In the genomic region with DNA sequence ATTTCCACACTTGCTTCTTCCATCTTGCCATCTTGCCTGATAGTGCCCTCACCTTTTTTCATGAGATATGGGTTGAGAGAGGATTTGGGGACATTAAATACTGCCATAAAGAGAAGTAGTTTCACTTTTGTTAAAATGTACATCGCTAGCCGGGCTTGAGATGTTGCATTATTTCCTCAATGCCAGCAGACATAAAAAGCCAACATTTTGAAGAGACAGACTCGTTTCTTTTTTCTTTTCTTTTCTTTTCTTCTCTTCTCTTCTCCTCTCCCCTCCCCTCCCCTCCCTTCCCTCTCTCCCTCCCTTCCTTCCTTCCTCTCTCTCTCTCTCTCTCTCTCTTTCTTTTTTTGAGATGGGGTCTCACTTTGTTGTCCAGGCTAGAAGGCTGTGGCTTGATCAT, we compare ENCODE assay signal across 30 cellular contexts. TPM values are rescaled to one million over a fixed set of nuclear protein-coding genes. Genes with fewer than 3 reads are reported as not detected.
"Had no signal": no experiment of that assay in that cellular context is flagged by ENCODE, and none has a peak within 500 bp of the region (broad histone marks: within the 10 kb centered on the region; RNA-seq: fewer than 3 reads in every experiment).

No MANE protein-coding gene starts in this region.

- H3K9me3 ChIP-seq: ovary, suprapubic skin, testis, tibial artery, upper lobe of right lung, uterus had no signal

- H3K27ac ChIP-seq: neural progenitor cell, ovary, parathyroid adenoma, psoas muscle, skin epidermis, spleen, suprapubic skin, testis, tibial artery, transverse colon, upper lobe of right lung, uterus had no signal

- ATAC-seq: naive thymus-derived CD4-positive, alpha-beta T cell; natural killer cell; psoas muscle; right cardiac atrium; sciatic nerve; stimulated activated memory B cell treated with anti-CD40 and anti-IgM and Interleukin-4, amounts not matched to agents 10 μg/mL and 1 μg/mL and 100 μg/mL, for 72 hours; stimulated activated naive CD8-positive, alpha-beta T cell treated with anti-CD3 and anti-CD28 coated beads, Interleukin-15, amount 100 ng/mL, for 72 hours; stimulated activated naive CD8-positive, alpha-beta T cell treated with anti-CD3 and anti-CD28 coated beads, Interleukin-15, Interleukin-2, amounts not matched to agents 100 U/mL and 50 U/mL, for 24 hours; upper lobe of right lung had no signal

- H3K79me2 ChIP-seq: parathyroid adenoma had no signal

- H2AFZ ChIP-seq: neural progenitor cell, parathyroid adenoma had no signal

- H3K4me2 ChIP-seq: neural progenitor cell, smooth muscle cell had no signal

- DNase-seq: naive thymus-derived CD4-positive, alpha-beta T cell; natural killer cell; occipital lobe; ovary; posterior cingulate gyrus; psoas muscle; right cardiac atrium; spleen; stimulated activated CD4-positive, alpha-beta T cell treated with anti-CD3 and anti-CD28 coated beads, Interleukin-12 subunit alpha, Interleukin-12 subunit beta, amount 100 ng/mL, for 4 hours; stimulated activated CD4-positive, alpha-beta T cell treated with anti-CD3 and anti-CD28 coated beads, Interleukin-1b, Interleukin-23, amount 100 ng/mL, for 48 hours; stimulated activated CD4-positive, alpha-beta T cell treated with anti-CD3 and anti-CD28 coated beads, Interleukin-4, amount 100 ng/mL, for 1 hour; stimulated activated CD4-positive, alpha-beta T cell treated with anti-CD3 and anti-CD28 coated beads, Interleukin-4, amount 100 ng/mL, for 4 hours; stimulated activated CD8-positive, alpha-beta memory T cell treated with anti-CD3 and anti-CD28 coated beads, Interleukin-4, amount 100 ng/mL, for 48 hours; stimulated activated naive CD4-positive, alpha-beta T cell; stimulated activated naive CD8-positive, alpha-beta T cell treated with anti-CD3 and anti-CD28 coated beads, Interleukin-15, amount 100 ng/mL, for 72 hours; stimulated activated naive CD8-positive, alpha-beta T cell treated with anti-CD3 and anti-CD28 coated beads, Interleukin-15, Interleukin-2, amounts not matched to agents 100 U/mL and 50 U/mL, for 24 hours; substantia nigra; testis; tibial artery; transverse colon; upper lobe of right lung; uterus had no signal

- H3K36me3 ChIP-seq: neural progenitor cell, ovary, spleen, suprapubic skin, tibial artery, transverse colon, upper lobe of right lung, uterus had no signal

- H3K4me1 ChIP-seq: neural progenitor cell, parathyroid adenoma, psoas muscle, spleen, suprapubic skin, testis, tibial artery, transverse colon, upper lobe of right lung, uterus had no signal

- H3K9ac ChIP-seq: neural progenitor cell, parathyroid adenoma had no signal

- H3K27me3 ChIP-seq: neural progenitor cell, ovary, spleen, suprapubic skin, testis, tibial artery, transverse colon, upper lobe of right lung, uterus had no signal

- H3K4me3 ChIP-seq: neural progenitor cell, ovary, psoas muscle, skin epidermis, smooth muscle cell, spleen, suprapubic skin, testis, tibial artery, transverse colon, upper lobe of right lung, uterus had no signal

RNA-seq across cellular contexts. Expression of a gene that starts 17.9 kb away (rescaled TPM):
- total RNA-seq: osteoblast, psoas muscle, right cardiac atrium, suprapubic skin had no signal
- polyA plus RNA-seq: naive thymus-derived CD4-positive, alpha-beta T cell; right cardiac atrium; smooth muscle cell had no signal
